Comparison of ENCODE assay signal across 35 cellular contexts in the genomic region with DNA sequence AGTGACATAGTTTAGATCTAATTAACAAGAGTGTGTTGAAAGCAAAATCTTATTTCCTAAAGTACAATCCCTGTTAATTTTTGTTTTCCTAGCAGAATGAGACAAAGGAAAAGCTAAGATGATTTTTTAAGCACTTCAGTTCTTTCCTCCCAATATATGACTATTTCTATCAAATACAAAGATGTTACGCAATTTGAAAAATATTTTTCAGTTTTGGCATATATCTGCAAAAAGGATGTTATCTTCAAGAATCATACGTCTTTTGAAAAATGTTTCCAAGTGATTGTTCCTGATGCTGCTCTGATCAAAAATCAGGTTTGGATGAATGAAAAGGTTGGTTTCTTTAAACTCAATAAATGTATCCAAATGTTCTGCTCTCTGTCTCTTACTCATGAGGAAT.
"Had no signal": no experiment of that assay in that cellular context is flagged by ENCODE, and none has a peak within 500 bp of the region (broad histone marks: within the 10 kb centered on the region; RNA-seq: fewer than 3 reads in every experiment).

No MANE protein-coding gene starts in this region.

- DNase-seq: Karpas-422, Kasumi-1, MG63, MM.1S, MV-4-11, NCI-H1048, NCI-H1092, NCI-H1092 treated with DMSO at 0.1 percent for 48 hours, NCI-H1105, NCI-H1105 treated with DMSO at 0.1 percent for 48 hours, NCI-H1417, NCI-H1417 treated with DMSO at 0.1 percent for 48 hours, NCI-H1436, NCI-H1436 treated with DMSO at 0.1 percent for 48 hours, NCI-H146, NCI-H1694, NCI-H1694 treated with DMSO at 0.1 percent for 48 hours, NCI-H187, NCI-H187 treated with DMSO at 0.1 percent for 48 hours, NCI-H1930, NCI-H2029, NCI-H2029 treated with DMSO at 0.1 percent for 48 hours, NCI-H2081, NCI-H2081 treated with DMSO at 0.1 percent for 48 hours, NCI-H2107, NCI-H2171, NCI-H2171 treated with DMSO at 0.1 percent for 48 hours, NCI-H2227 treated with DMSO at 0.1 percent for 48 hours, NCI-H226, NCI-H345, NCI-H446, NCI-H446 treated with DMSO at 0.1 percent for 48 hours, NCI-H510A, NCI-H510A treated with DMSO at 0.1 percent for 48 hours, NCI-H524 had no signal

- H3K9me3 ChIP-seq: MG63 had no signal

- H3K4me3 ChIP-seq: MG63 had no signal

- H3K36me3 ChIP-seq: MG63 had no signal

- H3K27me3 ChIP-seq: MG63 had no signal
